In genomic region chr17:30731210-30732132, GRCh38 we compare ENCODE assay signal across 8 cellular contexts.
DNase-seq lines count a peak whose midpoint lies in the region; ATAC-seq, FAIRE-seq and TF ChIP-seq lines count a peak whose summit lies in the region.
"Not testable (repeated sequence)": the region's sequence is repeated elsewhere in the genome, so short reads cannot be mapped to it uniquely, and the experiment has no call there.

No MANE protein-coding gene starts in this region.

- not testable (repeated sequence) for H3K27me3 Mint-ChIP-seq in T-helper 1 cell treated with Interleukin-12 subunit alpha and Interleukin-12 subunit beta and Interleukin-4 antibody, amounts not matched to agents 30 μg/mL and 1 μg/mL, for 36 hours (ENCODE audit: low read depth); progenitor cell of endocrine pancreas; type B pancreatic cell

- peaks cover 27% of the 10 kb centered on the region for H3K4me1 ChIP-seq in left ventricle myocardium inferior

- intact Hi-C loops in left ventricle myocardium inferior (cut with micrococcal nuclease), result not testable (repeated sequence)

- peak; percentile 94 for TF ChIP-seq POLR2A in GM12892 (IDR thresholded peaks at IDR 0.05; ENCODE audit: low read depth, low read length)

- peaks cover 11% of the 10 kb centered on the region for H3K36me3 Mint-ChIP-seq in T-helper 1 cell treated with Interleukin-12 subunit alpha and Interleukin-12 subunit beta and Interleukin-4 antibody, amounts not matched to agents 30 μg/mL and 1 μg/mL, for 36 hours (ENCODE audit: low read depth)
- not testable (repeated sequence) for H3K36me3 Mint-ChIP-seq in progenitor cell of endocrine pancreas (ENCODE audit: insufficient read depth)
- H3K36me3 Mint-ChIP-seq in type B pancreatic cell, result peaks cover 11% of the 10 kb centered on the region

- TF ChIP-seq CTCF in left ventricle myocardium inferior (IDR thresholded peaks at IDR 0.05; ENCODE audit: borderline replicate concordance); progenitor cell of endocrine pancreas (IDR thresholded peaks at IDR 0.05; ENCODE audit: unreplicated experiment); type B pancreatic cell (conservative IDR thresholded peaks at IDR 0.05): not testable (repeated sequence)

- H3K27me3 ChIP-seq in left ventricle myocardium inferior (ENCODE audit: low read depth), result not testable (repeated sequence)

- DNase-seq in GM12892 (ENCODE audit: insufficient read length), result not testable (repeated sequence)
- peak; percentile 46 for DNase-seq in NCI-H146 treated with DMSO at 0.1 percent for 48 hours (lab: John Stamatoyannopoulos, UW; ENCODE audit: unreplicated experiment)
- peak; percentile 78 for DNase-seq in amniotic epithelial cell (ENCODE audit: low read depth)
- peak; percentile 88 for DNase-seq in left ventricle myocardium inferior
- DNase-seq in progenitor cell of endocrine pancreas (ENCODE audit: low spot score, unreplicated experiment), result peak; percentile 71
- DNase-seq in type B pancreatic cell (ENCODE audit: extremely low spot score, unreplicated experiment), result peak; percentile 89

- peak overlapping the region; percentile 95 for H3K27ac Mint-ChIP-seq in T-helper 1 cell treated with Interleukin-12 subunit alpha and Interleukin-12 subunit beta and Interleukin-4 antibody, amounts not matched to agents 30 μg/mL and 1 μg/mL, for 36 hours
- H3K27ac Mint-ChIP-seq in progenitor cell of endocrine pancreas, result peak overlapping the region; percentile 99
- peak overlapping the region; percentile 89 for H3K27ac Mint-ChIP-seq in type B pancreatic cell

- peak overlapping the region; percentile 91 for H3K4me3 ChIP-seq in left ventricle myocardium inferior

- ATAC-seq in HG02840 (IDR thresholded peaks at IDR 0.05; ENCODE audit: low FRiP score, unreplicated experiment), result peak; percentile 84

- H3K9me3 ChIP-seq in left ventricle myocardium inferior (replicated peaks), result not testable (repeated sequence)

- H3K4me1 Mint-ChIP-seq in T-helper 1 cell treated with Interleukin-12 subunit alpha and Interleukin-12 subunit beta and Interleukin-4 antibody, amounts not matched to agents 30 μg/mL and 1 μg/mL, for 36 hours (ENCODE audit: low read depth), result peaks cover 20% of the 10 kb centered on the region
- H3K4me1 Mint-ChIP-seq in progenitor cell of endocrine pancreas (ENCODE audit: low read depth) (peaks cover 17% of the 10 kb centered on the region), type B pancreatic cell (ENCODE audit: unreplicated experiment) (peaks cover 23% of the 10 kb centered on the region)

- not testable (repeated sequence) for H3K36me3 ChIP-seq in left ventricle myocardium inferior

- H3K9me3 Mint-ChIP-seq in T-helper 1 cell treated with Interleukin-12 subunit alpha and Interleukin-12 subunit beta and Interleukin-4 antibody, amounts not matched to agents 30 μg/mL and 1 μg/mL, for 36 hours; progenitor cell of endocrine pancreas (ENCODE audit: low read depth); type B pancreatic cell: not testable (repeated sequence)

- H3K27ac ChIP-seq in left ventricle myocardium inferior (replicated peaks), result peak overlapping the region; percentile 92

- peak overlapping the region; percentile 97 for H3K4me3 Mint-ChIP-seq in T-helper 1 cell treated with Interleukin-12 subunit alpha and Interleukin-12 subunit beta and Interleukin-4 antibody, amounts not matched to agents 30 μg/mL and 1 μg/mL, for 36 hours
- H3K4me3 Mint-ChIP-seq in progenitor cell of endocrine pancreas (ENCODE audit: low read depth) (peak overlapping the region; percentile 95), type B pancreatic cell (peak overlapping the region; percentile 95)

- FAIRE-seq in GM12892 (lab: Jason Lieb, UNC), result peak; percentile 99
